25 cellular contexts compared by ENCODE assay signal in genomic region chr14:93998871-93999403, GRCh38. TPM values are rescaled to one million over a fixed set of nuclear protein-coding genes. Genes with fewer than 3 reads are reported as not detected.
DNase-seq lines count a peak whose midpoint lies in the region; ATAC-seq, FAIRE-seq and TF ChIP-seq lines count a peak whose summit lies in the region.
"Had no signal": no experiment of that assay in that cellular context is flagged by ENCODE, and none has a peak within 500 bp of the region (broad histone marks: within the 10 kb centered on the region; RNA-seq: fewer than 3 reads in every experiment).

No MANE protein-coding gene starts in this region.

- ATAC-seq in GM12878, result peak; percentile 10; the same call in 2 of the 3 replicates
- no peak for ATAC-seq in T-cell (replicated peaks in 1 of 4)
- no peak for ATAC-seq in HG03378 (IDR thresholded peaks at IDR 0.05; ENCODE audit: unreplicated experiment)
- ATAC-seq: Panc1 had no signal

- RAD21 ChIA-PET in GM12878 (lab: Charles Lee; ENCODE audit: unreplicated experiment), result interaction anchor here (0.9 to 9.3 kb wide), 15 partner anchors 9 to 138 kb away, joined by 3 to 344 read pairs (median 21); partner anchors contain the start of genes ASB2 and OTUB2

- H3K36me3 ChIP-seq in cardiac muscle cell, result no peaks in the 10 kb centered on the region
- H3K36me3 ChIP-seq in GM12878 (ENCODE audit: control insufficient read depth in 2 of 2, insufficient read depth in 2 of 2, low read length in 1 of 2), result no peaks in the 10 kb centered on the region
- H3K36me3 ChIP-seq: BLaER1, SJCRH30 had no signal

- TF ChIP-seq POLR2A in GM12878 (IDR thresholded peaks at IDR 0.05; ENCODE audit: low read depth, low read length), result no peak

- no peak overlapping the region for H2AFZ ChIP-seq in GM12878 (ENCODE audit: control insufficient read depth, low read depth, low read length)

- no peak for TF ChIP-seq RAD21 in GM12878 (IDR thresholded peaks at IDR 0.05; ENCODE audit: insufficient read depth, low read depth, low read length)

- H4K20me1 ChIP-seq in GM12878 (ENCODE audit: control insufficient read depth, insufficient read depth), result no peaks in the 10 kb centered on the region
- H4K20me1 ChIP-seq: BLaER1 had no signal

- CTCF ChIA-PET in GM12878 (lab: Yijun Ruan, JAX) (interaction anchor here (0.6 to 16.9 kb wide), 22 partner anchors 8 to 822 kb away, joined by 3 to 541 read pairs (median 7); partner anchors contain the start of gene ASB2), T-cell (lab: Charles Lee) (interaction anchor here (0.7 to 3.7 kb wide), 4 partner anchors 21 to 60 kb away, joined by 3 to 32 read pairs (median 16); no protein-coding TSS in a partner anchor)

- no TSS peak for BruUV-seq in GM12878 (replicated peaks; lab: Mats Ljungman, UMichigan)

- H3K27me3 ChIP-seq in cardiac muscle cell, result no peaks in the 10 kb centered on the region
- no peaks in the 10 kb centered on the region for H3K27me3 ChIP-seq in GM12878 (replicated peaks in 1 of 2; ENCODE audit: control insufficient read depth in 2 of 2, insufficient read depth in 2 of 2, low read length in 1 of 2)
- H3K27me3 ChIP-seq: SJCRH30 had no signal

- H3K27me3 Mint-ChIP-seq in T-helper 1 cell treated with Interleukin-12 subunit alpha and Interleukin-12 subunit beta and Interleukin-4 antibody, amounts not matched to agents 30 μg/mL and 1 μg/mL, for 36 hours (ENCODE audit: low read depth), result no peaks in the 10 kb centered on the region
- peaks cover 7 to 12% of the 10 kb centered on the region in 2 donors for H3K27me3 Mint-ChIP-seq in T-cell

- DNase-seq in T-helper 1 cell (no peak), cardiac muscle cell (ENCODE audit: low read depth in 1 of 2, low spot score in 1 of 2) (no peak), cardiac septum (ENCODE audit: low spot score) (no peak), GM12878 (ENCODE audit: low read depth, low spot score) (no peak), T-cell (no peak), head of caudate nucleus (no peak)
- DNase-seq: ACHN; Calu3; CD4-positive, alpha-beta memory T cell; DMS153; NCI-H1105; NCI-H146; NCI-H2029; NCI-H2227 treated with DMSO at 0.1 percent for 48 hours; NCI-H510A had no signal

- SMC1A ChIA-PET in GM12878 (lab: Charles Lee; ENCODE audit: uncharacterized antibody, unreplicated experiment), result interaction anchor here (0.6 to 7.3 kb wide), 21 partner anchors 8 to 344 kb away, joined by 3 to 180 read pairs (median 6); partner anchors contain the start of gene ASB2

- no peaks in the 10 kb centered on the region for H3K36me3 Mint-ChIP-seq in T-helper 1 cell treated with Interleukin-12 subunit alpha and Interleukin-12 subunit beta and Interleukin-4 antibody, amounts not matched to agents 30 μg/mL and 1 μg/mL, for 36 hours (ENCODE audit: low read depth)
- H3K36me3 Mint-ChIP-seq in T-cell, result no peaks in the 10 kb centered on the region
- H3K36me3 Mint-ChIP-seq: CD4-positive, alpha-beta memory T cell; IgD-negative memory B cell had no signal

- no peaks in the 10 kb centered on the region for H3K79me2 ChIP-seq in GM12878 (ENCODE audit: control insufficient read depth, insufficient read depth, low read length)

- H3K4me2 ChIP-seq in GM12878 (ENCODE audit: control insufficient read depth, insufficient read depth), result no peak overlapping the region
- H3K4me2 ChIP-seq: BLaER1 had no signal

- 62% methylated on average over 7 of the region's 7 CpGs for WGBS in GM12878 (ENCODE audit: insufficient coverage, insufficient replicate concordance, low lambda C conversion rate, missing lambda C conversion rate)

- H3K9ac ChIP-seq in GM12878 (ENCODE audit: control insufficient read depth, insufficient read depth, low read length), result no peak overlapping the region
- H3K9ac ChIP-seq: BLaER1 had no signal

- no peak overlapping the region for H3K4me3 ChIP-seq in cardiac muscle cell
- H3K4me3 ChIP-seq in GM12878, result no peak overlapping the region
- H3K4me3 ChIP-seq: BLaER1, SJCRH30 had no signal

- peaks cover 29% of the 10 kb centered on the region for H3K4me1 ChIP-seq in cardiac muscle cell (ENCODE audit: low read depth)
- H3K4me1 ChIP-seq in GM12878 (ENCODE audit: control insufficient read depth, insufficient read depth, low read length), result peaks cover 26% of the 10 kb centered on the region

- intact Hi-C loops in cardiac septum (cut with DNase I) (loop anchor here (5.0 kb wide), 1 partner anchor 42 kb away; no protein-coding TSS in a partner anchor), GM12878 (cut with micrococcal nuclease; ENCODE audit: unreplicated experiment) (no loop called here), head of caudate nucleus (cut with DNase I) (no loop called here)

- TF ChIP-seq EP300 in GM12878 (IDR thresholded peaks at IDR 0.05; ENCODE audit: borderline replicate concordance in 1 of 2, control insufficient read depth in 1 of 2, low read depth in 2 of 2, low read length in 2 of 2), result no peak

- no peak for TF ChIP-seq CTCF in cardiac muscle cell (IDR thresholded peaks at IDR 0.05; ENCODE audit: low read depth, low read length)
- TF ChIP-seq CTCF in GM12878 (IDR thresholded peaks at IDR 0.05 in 2 of 3, conservative IDR thresholded peaks at IDR 0.05 in 1 of 3; ENCODE audit: control insufficient read depth in 2 of 3, extremely low read depth in 1 of 3, insufficient read depth in 1 of 3, low read depth in 3 of 3, low read length in 3 of 3), result no peak

- in situ Hi-C loops in GM12878 (cut with MboI), result no loop called here

- H3K9me3 ChIP-seq in cardiac muscle cell (ENCODE audit: low read depth) (no peaks in the 10 kb centered on the region), GM12878 (replicated peaks; ENCODE audit: control insufficient read depth, insufficient read depth, low read length) (no peaks in the 10 kb centered on the region)
- H3K9me3 ChIP-seq: BLaER1, SJCRH30 had no signal

- H3K27ac Mint-ChIP-seq in T-helper 1 cell treated with Interleukin-12 subunit alpha and Interleukin-12 subunit beta and Interleukin-4 antibody, amounts not matched to agents 30 μg/mL and 1 μg/mL, for 36 hours, result peak overlapping the region; percentile 5
- H3K27ac Mint-ChIP-seq in T-cell, result no peak overlapping the region
- H3K27ac Mint-ChIP-seq: CD4-positive, alpha-beta memory T cell; IgD-negative memory B cell had no signal

- no peaks in the 10 kb centered on the region for H3K9me3 Mint-ChIP-seq in T-helper 1 cell treated with Interleukin-12 subunit alpha and Interleukin-12 subunit beta and Interleukin-4 antibody, amounts not matched to agents 30 μg/mL and 1 μg/mL, for 36 hours
- H3K9me3 Mint-ChIP-seq in T-cell, result no peaks in the 10 kb centered on the region
- H3K9me3 Mint-ChIP-seq: CD4-positive, alpha-beta memory T cell; IgD-negative memory B cell had no signal

- H3K4me3 Mint-ChIP-seq in T-helper 1 cell treated with Interleukin-12 subunit alpha and Interleukin-12 subunit beta and Interleukin-4 antibody, amounts not matched to agents 30 μg/mL and 1 μg/mL, for 36 hours, result no peak overlapping the region
- H3K4me3 Mint-ChIP-seq in T-cell, result no peak overlapping the region
- H3K4me3 Mint-ChIP-seq: CD4-positive, alpha-beta memory T cell; IgD-negative memory B cell had no signal

- H3K27ac ChIP-seq in cardiac muscle cell, result peak overlapping the region; percentile 10
- no peak overlapping the region for H3K27ac ChIP-seq in GM12878 (ENCODE audit: control insufficient read depth, insufficient read depth)
- H3K27ac ChIP-seq: 22Rv1, BLaER1, SJCRH30 had no signal

- POLR2A ChIA-PET in GM12878 (lab: Charles Lee), result interaction anchor here (1.0 to 3.4 kb wide), 13 partner anchors 8 to 59 kb away, joined by 3 to 33 read pairs (median 9); no protein-coding TSS in a partner anchor
- POLR2A ChIA-PET in T-cell (lab: Charles Lee), result no interaction called here

- H3K4me1 Mint-ChIP-seq in T-helper 1 cell treated with Interleukin-12 subunit alpha and Interleukin-12 subunit beta and Interleukin-4 antibody, amounts not matched to agents 30 μg/mL and 1 μg/mL, for 36 hours (ENCODE audit: low read depth), result peaks cover 36% of the 10 kb centered on the region
- peaks cover 7 to 12% (median 9%) of the 10 kb centered on the region in 3 donors for H3K4me1 Mint-ChIP-seq in T-cell

- no peak for FAIRE-seq in GM12878 (lab: Jason Lieb, UNC)
- FAIRE-seq: GM19239 had no signal

RNA-seq across cellular contexts. Expression of gene CCDC197, which starts 1.8 kb away (rescaled TPM):
- total RNA-seq in cardiac muscle cell (not detected in 2 replicates), cardiac septum (3.4 TPM), GM12878 (2014; rRNA removed) (not detected in 2 replicates), GM12878 (2014; rRNA removed; fragmentation: Illumina TruSeq; extraction: Trizol) (not detected in 2 replicates), GM12878 (2021) (not detected in 2 replicates), T-cell (not detected)
- polyA plus RNA-seq in cardiac muscle cell (0.21 TPM in 1 of 2 replicates, not detected in the other), GM12878 (2011; rRNA removed) (0.12 and 0.16 TPM in 2 replicates), GM12878 (2014; fragmentation: Illumina TruSeq; extraction: Trizol) (not detected in 2 replicates), GM12878 (2014; fragmentation: Nextera tagmentation; extraction: Ambion mirVana) (not detected), GM12878 (2014; rRNA removed) (not detected in 2 replicates), GM12878 (2016; fragmentation: Nextera tagmentation; extraction: Ambion mirVana) (not detected)
- 1.2 TPM in 2 replicates for total RNA-seq in GM12878 (2013; cell fraction: nucleolus; rRNA removed)
- not detected for polyA plus RNA-seq in GM12878 (2011; ENCODE audit: low read depth)
- polyA plus RNA-seq in GM12878 (2011; cell fraction: cytosol; rRNA removed), result 0.04 TPM in 1 of 2 replicates, not detected in the other
- 0.28 and 0.56 TPM in 2 replicates for polyA plus RNA-seq in GM12878 (2011; cell fraction: nucleus; rRNA removed)
- 0.17 TPM in 1 of 2 replicates, not detected in the other for polyA plus RNA-seq in GM12878 (2012)
- polyA minus RNA-seq in GM12878 (2011; rRNA and poly(A)+ RNA removed), result 0.21 TPM in 1 of 2 replicates, not detected in the other
- polyA minus RNA-seq in GM12878 (2011; cell fraction: cytosol; rRNA and poly(A)+ RNA removed), result not detected in 2 replicates
- polyA minus RNA-seq in GM12878 (2011; cell fraction: nucleus; rRNA and poly(A)+ RNA removed), result 0.24 TPM in 1 of 2 replicates, not detected in the other
- total RNA-seq: Calu3; CD4-positive, alpha-beta memory T cell; G401; H4; SJCRH30 had no signal
- polyA plus RNA-seq: CD4-positive, alpha-beta memory T cell; IgD-negative memory B cell had no signal

RNA-seq across cellular contexts. Expression of gene ASB2, which starts 22.6 kb away (rescaled TPM):
- total RNA-seq in cardiac muscle cell, result 208 and 240 TPM in 2 replicates
- polyA plus RNA-seq in cardiac muscle cell, result 165 and 191 TPM in 2 replicates
- total RNA-seq in cardiac septum, result 156 TPM
- 74.5 and 81.9 TPM in 2 replicates for total RNA-seq in GM12878 (2013; cell fraction: nucleolus; rRNA removed)
- 46.4 and 53.5 TPM in 2 replicates for total RNA-seq in GM12878 (2014; rRNA removed)
- total RNA-seq in GM12878 (2014; rRNA removed; fragmentation: Illumina TruSeq; extraction: Trizol), result 21.5 and 26.9 TPM in 2 replicates
- 40.0 and 40.4 TPM in 2 replicates for total RNA-seq in GM12878 (2021)
- polyA plus RNA-seq in GM12878 (2011; ENCODE audit: low read depth), result 18.9 TPM
- 8.5 and 16.9 TPM in 2 replicates for polyA plus RNA-seq in GM12878 (2011; rRNA removed)
- polyA plus RNA-seq in GM12878 (2011; cell fraction: cytosol; rRNA removed), result 22.6 and 38.7 TPM in 2 replicates
- 45.6 and 71.8 TPM in 2 replicates for polyA plus RNA-seq in GM12878 (2011; cell fraction: nucleus; rRNA removed)
- polyA plus RNA-seq in GM12878 (2012), result 18.6 and 50.6 TPM in 2 replicates
- 12.3 and 21.9 TPM in 2 replicates for polyA plus RNA-seq in GM12878 (2014; fragmentation: Illumina TruSeq; extraction: Trizol)
- 1 to 10 TPM; 3.0 to 7.4 TPM for polyA plus RNA-seq in GM12878 (2014; fragmentation: Nextera tagmentation; extraction: Ambion mirVana)
- 50.0 and 54.5 TPM in 2 replicates for polyA plus RNA-seq in GM12878 (2014; rRNA removed)
- polyA plus RNA-seq in GM12878 (2016; fragmentation: Nextera tagmentation; extraction: Ambion mirVana), result 10 to 100 TPM; 51.7 to 54.8 TPM
- 20.3 and 37.3 TPM in 2 replicates for polyA minus RNA-seq in GM12878 (2011; rRNA and poly(A)+ RNA removed)
- 8.8 and 11.7 TPM in 2 replicates for polyA minus RNA-seq in GM12878 (2011; cell fraction: cytosol; rRNA and poly(A)+ RNA removed)
- 26.7 and 36.0 TPM in 2 replicates for polyA minus RNA-seq in GM12878 (2011; cell fraction: nucleus; rRNA and poly(A)+ RNA removed)
- 1 to 10 TPM; 2.7 to 5.4 (median 3.3) TPM for total RNA-seq in T-cell
- total RNA-seq: H4 had no signal

RNA-seq across cellular contexts. Expression of gene OTUB2, which starts 27.2 kb away (rescaled TPM):
- 2.4 and 4.1 TPM in 2 replicates for total RNA-seq in cardiac muscle cell
- polyA plus RNA-seq in cardiac muscle cell, result 4.3 and 4.4 TPM in 2 replicates
- total RNA-seq in cardiac septum, result 0.30 TPM
- total RNA-seq in GM12878 (2013; cell fraction: nucleolus; rRNA removed), result 1.3 and 3.2 TPM in 2 replicates
- total RNA-seq in GM12878 (2014; rRNA removed), result 0.49 and 0.56 TPM in 2 replicates
- 0.40 and 0.46 TPM in 2 replicates for total RNA-seq in GM12878 (2014; rRNA removed; fragmentation: Illumina TruSeq; extraction: Trizol)
- total RNA-seq in GM12878 (2021), result 0.46 and 0.77 TPM in 2 replicates
- polyA plus RNA-seq in GM12878 (2011; ENCODE audit: low read depth), result 0.43 TPM
- polyA plus RNA-seq in GM12878 (2011; rRNA removed), result 0.36 and 0.48 TPM in 2 replicates
- polyA plus RNA-seq in GM12878 (2011; cell fraction: cytosol; rRNA removed), result 0.90 and 0.97 TPM in 2 replicates
- polyA plus RNA-seq in GM12878 (2011; cell fraction: nucleus; rRNA removed), result 0.73 and 1.1 TPM in 2 replicates
- 0.46 and 0.51 TPM in 2 replicates for polyA plus RNA-seq in GM12878 (2012)
- polyA plus RNA-seq in GM12878 (2014; fragmentation: Illumina TruSeq; extraction: Trizol), result 0.41 and 0.47 TPM in 2 replicates
- under 1 TPM; 0.05 to 0.18 TPM for polyA plus RNA-seq in GM12878 (2014; fragmentation: Nextera tagmentation; extraction: Ambion mirVana)
- polyA plus RNA-seq in GM12878 (2014; rRNA removed), result 0.26 and 0.49 TPM in 2 replicates
- under 1 TPM; 0.25 to 0.82 TPM for polyA plus RNA-seq in GM12878 (2016; fragmentation: Nextera tagmentation; extraction: Ambion mirVana)
- polyA minus RNA-seq in GM12878 (2011; rRNA and poly(A)+ RNA removed), result 1.1 and 1.3 TPM in 2 replicates
- 0.42 TPM in 1 of 2 replicates, not detected in the other for polyA minus RNA-seq in GM12878 (2011; cell fraction: cytosol; rRNA and poly(A)+ RNA removed)
- polyA minus RNA-seq in GM12878 (2011; cell fraction: nucleus; rRNA and poly(A)+ RNA removed), result 0.48 and 0.67 TPM in 2 replicates
- total RNA-seq in T-cell, result under 1 TPM; 0.09 to 0.57 (median 0.28) TPM
